In the genomic region with DNA sequence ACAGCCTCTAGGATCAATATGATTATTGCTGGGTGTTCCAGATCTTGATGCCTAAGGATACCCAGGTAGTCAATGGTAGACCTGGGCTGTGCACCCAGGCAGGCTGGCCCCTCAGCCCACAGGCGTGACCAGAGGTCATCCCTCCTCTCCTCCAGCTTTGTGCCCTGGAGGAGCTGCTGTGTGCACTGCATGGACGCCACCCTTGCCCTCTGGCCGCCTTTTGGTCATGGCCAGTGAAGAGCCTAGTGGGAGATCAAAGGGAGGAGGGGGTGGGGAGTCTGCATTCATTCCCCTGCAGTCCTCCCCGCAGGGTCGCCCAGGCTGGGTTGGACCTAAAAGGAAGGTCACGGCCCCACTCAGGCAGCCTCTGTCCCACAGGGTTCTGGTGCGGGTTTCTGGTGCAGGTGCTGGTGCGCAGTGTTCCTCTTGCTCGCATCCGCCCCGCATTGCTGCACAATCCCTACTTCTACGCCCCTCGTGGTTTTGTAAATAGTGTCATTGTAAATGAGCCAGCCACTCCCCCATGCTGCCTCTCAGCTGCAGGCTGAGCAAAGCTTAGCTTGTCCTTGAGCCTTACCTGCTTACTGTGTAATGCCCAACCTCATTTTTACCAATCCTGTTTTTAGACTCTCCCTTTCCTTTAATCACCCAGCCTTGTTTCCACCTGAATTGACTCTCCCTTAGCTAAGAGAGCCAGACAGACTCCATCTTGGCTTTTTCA, we compare ENCODE assay signal across 1 cellular context.
TF ChIP-seq lines count a peak whose summit lies in the region.

No MANE protein-coding gene starts in this region.

TF ChIP-seq in K562, 482 proteins besides CTCF, POLR2A, EP300 and RAD21 (continued from another document):
- TF ChIP-seq MAZ (CRISPR knock-in tag; conservative IDR thresholded peaks at IDR 0.05 in 1 of 2, IDR thresholded peaks at IDR 0.05 in 1 of 2) (peak in 1 of 2 experiments; percentile 60; a peak in 1 of 4 replicates), SNAPC5 (CRISPR knock-in tag; IDR thresholded peaks at IDR 0.05) (no peak), PTBP1 (IDR thresholded peaks at IDR 0.05; ENCODE audit: low read depth, low read length) (no peak), PCBP1 (IDR thresholded peaks at IDR 0.05; ENCODE audit: low read depth, low read length, poor library complexity, severe bottlenecking) (no peak), USF2 (CRISPR knock-in tag; IDR thresholded peaks at IDR 0.05) (no peak), ELF4 (CRISPR knock-in tag; IDR thresholded peaks at IDR 0.05) (peak; percentile 74; the same call in 1 of the 2 replicates), ZKSCAN3 (CRISPR knock-in tag; IDR thresholded peaks at IDR 0.05) (no peak), RUNX1 (IDR thresholded peaks at IDR 0.05; ENCODE audit: low read depth) (no peak), NFRKB (IDR thresholded peaks at IDR 0.05; ENCODE audit: low read depth) (no peak)
- TF ChIP-seq, protein P1, sequence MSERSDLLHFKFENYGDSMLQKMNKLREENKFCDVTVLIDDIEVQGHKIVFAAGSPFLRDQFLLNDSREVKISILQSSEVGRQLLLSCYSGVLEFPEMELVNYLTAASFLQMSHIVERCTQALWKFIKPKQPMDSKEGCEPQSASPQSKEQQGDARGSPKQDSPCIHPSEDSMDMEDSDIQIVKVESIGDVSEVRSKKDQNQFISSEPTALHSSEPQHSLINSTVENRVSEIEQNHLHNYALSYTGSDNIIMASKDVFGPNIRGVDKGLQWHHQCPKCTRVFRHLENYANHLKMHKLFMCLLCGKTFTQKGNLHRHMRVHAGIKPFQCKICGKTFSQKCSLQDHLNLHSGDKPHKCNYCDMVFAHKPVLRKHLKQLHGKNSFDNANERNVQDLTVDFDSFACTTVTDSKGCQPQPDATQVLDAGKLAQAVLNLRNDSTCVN (CRISPR knock-in tag; IDR thresholded peaks at IDR 0.05) = peak; percentile 65; the same call in 1 of the 2 replicates
